Comparison of ENCODE assay signal across 12 cellular contexts in the genomic region with DNA sequence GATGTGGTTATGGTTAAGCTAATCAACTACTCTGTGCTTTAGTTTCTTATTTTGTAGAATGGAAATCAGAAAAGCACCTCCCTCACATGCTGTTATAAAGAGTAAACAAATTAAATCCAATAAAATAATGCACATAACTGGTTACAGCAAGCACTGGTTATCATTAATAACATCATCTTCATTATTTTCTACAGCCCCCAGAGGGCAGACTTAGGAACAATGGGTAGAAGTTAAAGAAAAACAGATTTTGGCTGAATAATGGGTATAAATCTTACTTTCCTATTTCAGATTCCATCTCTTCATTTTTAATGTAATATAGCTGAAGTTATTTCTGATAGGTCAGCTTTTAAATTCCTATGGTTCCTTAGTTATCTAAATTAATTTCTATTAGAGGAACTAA.
DNase-seq lines count a peak whose midpoint lies in the region; ATAC-seq, FAIRE-seq and TF ChIP-seq lines count a peak whose summit lies in the region.
"Had no signal": no experiment of that assay in that cellular context is flagged by ENCODE, and none has a peak within 500 bp of the region (broad histone marks: within the 10 kb centered on the region; RNA-seq: fewer than 3 reads in every experiment).

No MANE protein-coding gene starts in this region.

- H3K9ac ChIP-seq in adipocyte (ENCODE audit: low read length) (no peak overlapping the region), HepG2 (ENCODE audit: insufficient read depth, low read depth, low read length) (no peak overlapping the region)

- H3K27me3 ChIP-seq in BE2C (no peaks in the 10 kb centered on the region), adipocyte (replicated peaks; ENCODE audit: control insufficient read depth, insufficient read depth, low read length) (no peaks in the 10 kb centered on the region), HepG2 (ENCODE audit: control insufficient read depth in 1 of 2, insufficient read depth in 2 of 2, low read length in 2 of 2) (no peaks in the 10 kb centered on the region), heart left ventricle (no peaks in the 10 kb centered on the region)

- peaks cover 5% of the 10 kb centered on the region for H3K4me1 ChIP-seq in BE2C
- peaks cover 35% of the 10 kb centered on the region for H3K4me1 ChIP-seq in adipocyte (ENCODE audit: control insufficient read depth, insufficient read depth, low read length)
- peaks cover 36% of the 10 kb centered on the region for H3K4me1 ChIP-seq in HepG2 (ENCODE audit: insufficient read depth, low read length)
- peaks cover 0 to 61% (median 17%) of the 10 kb centered on the region in 12 donors for H3K4me1 ChIP-seq in heart left ventricle

- H2AFZ ChIP-seq in HepG2 (ENCODE audit: low read length) = no peak overlapping the region

- CTCF ChIA-PET in HepG2 (lab: Yijun Ruan, JAX; ENCODE audit: low intra/inter-chr PET ratio, low total read pairs) = no interaction called here

- DNase-seq in BE2C (no peak), Kasumi-1 (lab: John Stamatoyannopoulos, UW) (peak; percentile 12 to 28), adipocyte (ENCODE audit: low read depth) (peak; percentile 34), HepG2 (ENCODE audit: low spot score) (no peak), heart left ventricle (no peak), C1 segment of cervical spinal cord (lab: John Stamatoyannopoulos, UW) (no peak)
- DNase-seq: activated CD8-positive, alpha-beta memory T cell treated with anti-CD3 and anti-CD28 coated beads, Interleukin-2, amount 10 ng/mL, durations not matched to agents 7 days and 5 days; activated naive CD8-positive, alpha-beta T cell treated with anti-CD3 and anti-CD28 coated beads, Interleukin-2, amount 10 ng/mL, durations not matched to agents 7 days and 5 days; GOT3; stimulated activated CD4-positive, alpha-beta T cell treated with anti-CD3 and anti-CD28 coated beads, Interleukin-4, amount 100 ng/mL, for 24 hours had no signal

- POLR2A ChIA-PET in HepG2 (lab: Yijun Ruan, JAX) = no interaction called here

- H3K79me2 ChIP-seq in HepG2 (ENCODE audit: insufficient read depth, low read length) = peaks cover 17% of the 10 kb centered on the region

- H3K36me3 ChIP-seq in BE2C = no peaks in the 10 kb centered on the region
- no peaks in the 10 kb centered on the region for H3K36me3 ChIP-seq in adipocyte (ENCODE audit: control insufficient read depth, insufficient read depth, low read length, severe bottlenecking)
- H3K36me3 ChIP-seq in HepG2 (replicated peaks in 1 of 2; ENCODE audit: control insufficient read depth in 1 of 2, insufficient read depth in 2 of 2, low read length in 2 of 2) = no peaks in the 10 kb centered on the region
- H3K36me3 ChIP-seq in heart left ventricle = no peaks in the 10 kb centered on the region

- H3K27ac ChIP-seq in HepG2 (ENCODE audit: extremely low read length, insufficient read depth, low read length) (no peak overlapping the region), heart left ventricle (peak overlapping the region in 2 of 12 donors; percentile 9 to 94)

- TF ChIP-seq POLR2A in HepG2 (IDR thresholded peaks at IDR 0.05; ENCODE audit: insufficient read depth in 1 of 2, low read depth in 2 of 2, low read length in 2 of 2) (no peak), heart left ventricle (IDR thresholded peaks at IDR 0.05) (no peak)

- TF ChIP-seq CTCF in BE2C (IDR thresholded peaks at IDR 0.05; ENCODE audit: low read depth, low read length) = 0 out of 2 replicates have a peak, but pooled peaks have one; percentile 13
- TF ChIP-seq CTCF in HepG2 (CRISPR knock-in tag; IDR thresholded peaks at IDR 0.05) = no peak
- TF ChIP-seq CTCF in heart left ventricle (IDR thresholded peaks at IDR 0.05) = peak in 5 of 12 donors; percentile 7 to 36 (median 17)

- no peak overlapping the region for H3K4me3 ChIP-seq in BE2C (ENCODE audit: low read depth, low read length)
- H3K4me3 ChIP-seq in adipocyte (ENCODE audit: low read length) = no peak overlapping the region
- no peak overlapping the region for H3K4me3 ChIP-seq in HepG2 (replicated peaks in 1 of 3; ENCODE audit: insufficient read depth in 1 of 3, low read depth in 2 of 3, low read length in 3 of 3)
- no peak overlapping the region for H3K4me3 ChIP-seq in heart left ventricle

- no peak for TF ChIP-seq EP300 in HepG2 (IDR thresholded peaks at IDR 0.05; ENCODE audit: low read depth in 2 of 2, low read length in 2 of 2)
- TF ChIP-seq EP300 in HepG2 (CRISPR knock-in tag; IDR thresholded peaks at IDR 0.05; ENCODE audit: borderline replicate concordance) = no peak

- no peak overlapping the region for H3K4me2 ChIP-seq in HepG2 (ENCODE audit: low read depth, low read length)

- intact Hi-C loops in HepG2 (cut with micrococcal nuclease; ENCODE audit: unreplicated experiment) = loop anchor here (10.0 kb wide), 1 partner anchor 325 kb away; no protein-coding TSS in a partner anchor
- intact Hi-C loops in heart left ventricle (cut with DNase I) = loop anchor here in 5 of 10 donors (10.0 kb wide), 1 partner anchor 125 kb away; a partner anchor contains a TSS

- no peaks in the 10 kb centered on the region for H4K20me1 ChIP-seq in HepG2 (ENCODE audit: insufficient read depth, low read length)

- no TSS peak for BruUV-seq in HepG2 (replicated peaks; lab: Mats Ljungman, UMichigan)

- TF ChIP-seq RAD21 in HepG2 (CRISPR knock-in tag; IDR thresholded peaks at IDR 0.05) = no peak

- no peak for FAIRE-seq in HepG2 (lab: Jason Lieb, UNC)

- peaks cover 3% of the 10 kb centered on the region; the same call in 1 of the 2 replicates for H3K9me3 ChIP-seq in BE2C
- H3K9me3 ChIP-seq in adipocyte (ENCODE audit: control insufficient read depth, low read length) = no peaks in the 10 kb centered on the region
- H3K9me3 ChIP-seq in HepG2 (ENCODE audit: low read length) = peaks cover 8% of the 10 kb centered on the region
- peaks cover 0 to 7% (median 0%) of the 10 kb centered on the region in 12 donors for H3K9me3 ChIP-seq in heart left ventricle

- ATAC-seq in HepG2 (no peak), GM19397 (IDR thresholded peaks at IDR 0.05; ENCODE audit: unreplicated experiment) (no peak), heart left ventricle (no peak), GM21825 (IDR thresholded peaks at IDR 0.05; ENCODE audit: unreplicated experiment) (no peak)
- ATAC-seq: activated CD8-positive, alpha-beta memory T cell treated with anti-CD3 and anti-CD28 coated beads, Interleukin-2, amount 10 ng/mL, durations not matched to agents 7 days and 5 days had no signal

- in situ Hi-C loops in HepG2 (cut with HindIII; ENCODE audit: extremely low pct_ligation_motif_present, low pct_unique_long_range_greater_than_20kb) = no loop called here

TF ChIP-seq in HepG2, 621 proteins besides CTCF, POLR2A, EP300 and RAD21:
- TF ChIP-seq ZNF629 (CRISPR knock-in tag; conservative IDR thresholded peaks at IDR 0.05) (peak; percentile 49; the same call in 1 of the 2 replicates), ZNF225 (CRISPR knock-in tag; IDR thresholded peaks at IDR 0.05) (no peak), STAG1 (CRISPR knock-in tag; IDR thresholded peaks at IDR 0.05) (peak; percentile 32; the same call in 1 of the 2 replicates)
TF ChIP-seq in HepG2: peak in this region for 2.

Comparison
In these comparisons a context has a peak if more than half of its experiments do, and no peak if none do; other contexts are left out.
1. DNase-seq: peak in Kasumi-1 (2 of 2) and adipocyte (single experiment); none in BE2C (single experiment), HepG2 (single experiment), heart left ventricle (0 of 5) and C1 segment of cervical spinal cord (0 of 14).